In the genomic region with DNA sequence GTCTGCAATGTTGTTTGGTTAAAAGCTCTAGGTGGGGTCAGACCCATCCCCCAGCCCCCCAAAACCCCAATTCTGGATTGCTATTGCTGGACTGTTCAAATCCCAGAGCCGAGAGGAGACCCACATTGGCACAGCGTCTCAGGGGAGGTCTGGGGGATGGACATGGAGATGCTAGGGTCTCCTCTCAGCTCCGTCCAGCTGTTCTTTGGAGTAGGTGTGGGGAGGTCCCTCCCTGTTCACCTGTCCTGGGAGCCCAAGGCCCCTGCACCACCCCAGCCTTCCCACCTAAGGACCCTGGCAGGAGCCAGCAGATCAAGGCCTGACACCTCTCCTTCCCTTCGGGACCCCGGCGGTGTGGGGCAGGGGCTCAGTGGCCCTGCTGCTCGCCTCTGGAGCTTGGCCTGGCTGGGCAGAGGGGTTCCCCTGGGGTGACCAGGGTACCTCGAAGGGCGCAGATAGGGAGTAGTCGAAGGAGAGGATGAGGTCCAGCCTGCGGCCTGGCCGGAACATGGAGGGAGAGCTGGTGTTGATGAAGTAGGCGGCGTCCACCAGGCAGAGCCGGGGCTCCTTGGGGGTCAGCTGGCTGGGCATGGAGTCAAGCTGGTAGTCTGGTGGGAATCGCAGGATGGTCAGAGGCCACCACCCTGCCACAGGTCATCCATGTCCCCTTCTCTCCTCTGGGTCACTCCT, we compare ENCODE assay signal across 24 cellular contexts. TPM values are rescaled to one million over a fixed set of nuclear protein-coding genes. Genes with fewer than 3 reads are reported as not detected.
DNase-seq lines count a peak whose midpoint lies in the region; ATAC-seq and TF ChIP-seq lines count a peak whose summit lies in the region.
"Had no signal": no experiment of that assay in that cellular context is flagged by ENCODE, and none has a peak within 500 bp of the region (broad histone marks: within the 10 kb centered on the region; RNA-seq: fewer than 3 reads in every experiment).

No MANE protein-coding gene starts in this region.

- intact Hi-C loops in PC-3 (cut with micrococcal nuclease): no loop called here

- no peak for TF ChIP-seq CTCF in PC-3 (conservative IDR thresholded peaks at IDR 0.05; ENCODE audit: low read depth, low read length)

- H3K27me3 ChIP-seq in PC-3 (ENCODE audit: low read length): no peaks in the 10 kb centered on the region

- H3K4me3 Mint-ChIP-seq in activated T-cell treated with anti-CD3 and anti-CD28 coated beads, Interleukin-2, amount 50 U/mL, for 72 hours: no peak overlapping the region
- H3K4me3 Mint-ChIP-seq in effector memory CD8-positive, alpha-beta T cell: no peak overlapping the region
- H3K4me3 Mint-ChIP-seq: CD8-positive, alpha-beta memory T cell had no signal

- no peaks in the 10 kb centered on the region for H3K36me3 Mint-ChIP-seq in activated T-cell treated with anti-CD3 and anti-CD28 coated beads, Interleukin-2, amount 50 U/mL, for 72 hours (ENCODE audit: insufficient read depth in 2 of 2)
- H3K36me3 Mint-ChIP-seq in effector memory CD8-positive, alpha-beta T cell (ENCODE audit: insufficient read depth): peaks cover 4% of the 10 kb centered on the region

- no peak overlapping the region for H3K9ac ChIP-seq in PC-3 (ENCODE audit: low read length)

- no peak for ATAC-seq in activated T-cell treated with anti-CD3 and anti-CD28 coated beads, Interleukin-2, amount 50 U/mL, for 72 hours (replicated peaks in 1 of 2)
- no peak for ATAC-seq in GM19351 (IDR thresholded peaks at IDR 0.05; ENCODE audit: unreplicated experiment)
- no peak for ATAC-seq in PC-3
- ATAC-seq in effector memory CD8-positive, alpha-beta T cell (replicated peaks): no peak

- BruUV-seq in PC-3 (replicated peaks; lab: Mats Ljungman, UMichigan): no TSS peak

- H3K27ac Mint-ChIP-seq in activated T-cell treated with anti-CD3 and anti-CD28 coated beads, Interleukin-2, amount 50 U/mL, for 72 hours: no peak overlapping the region
- no peak overlapping the region for H3K27ac Mint-ChIP-seq in effector memory CD8-positive, alpha-beta T cell
- H3K27ac Mint-ChIP-seq: CD8-positive, alpha-beta memory T cell had no signal

- no peak overlapping the region for H2AFZ ChIP-seq in PC-3 (ENCODE audit: low read length)

- peaks cover 8% of the 10 kb centered on the region; the same call in 1 of the 2 replicates for H3K4me1 ChIP-seq in PC-3 (ENCODE audit: insufficient read depth, low read length)

- H3F3A ChIP-seq in PC-3 (ENCODE audit: low read length, unreplicated experiment): no peaks in the 10 kb centered on the region

- CTCF ChIA-PET in PC-3 (lab: Charles Lee): no interaction called here

- H3K9me3 ChIP-seq in PC-3 (ENCODE audit: low read length): no peaks in the 10 kb centered on the region

- no peaks in the 10 kb centered on the region for H3K36me3 ChIP-seq in PC-3 (ENCODE audit: low read depth, low read length)

- H3K9me3 Mint-ChIP-seq in activated T-cell treated with anti-CD3 and anti-CD28 coated beads, Interleukin-2, amount 50 U/mL, for 72 hours: peaks cover 2 to 4% of the 10 kb centered on the region in 2 donors
- peaks cover 0 to 4% of the 10 kb centered on the region in 2 donors for H3K9me3 Mint-ChIP-seq in effector memory CD8-positive, alpha-beta T cell

- no peak overlapping the region for H3K4me2 ChIP-seq in PC-3 (ENCODE audit: low read length)

- no peaks in the 10 kb centered on the region for H3K9me2 ChIP-seq in PC-3 (replicated peaks; ENCODE audit: low read length)

- peak; percentile 7 to 13 for DNase-seq in activated T-cell treated with anti-CD3 and anti-CD28 coated beads, Interleukin-2, amount 50 U/mL, for 48 hours
- no peak for DNase-seq in activated T-cell treated with anti-CD3 and anti-CD28 coated beads, Interleukin-2, amount 50 U/mL, for 72 hours
- DNase-seq in islet precursor cell: peak; percentile 49
- peak; percentile 1 for DNase-seq in stimulated activated CD8-positive, alpha-beta memory T cell treated with anti-CD3 and anti-CD28 coated beads, Interleukin-4, amount 100 ng/mL, for 48 hours
- no peak for DNase-seq in PC-3
- no peak for DNase-seq in effector memory CD8-positive, alpha-beta T cell
- DNase-seq: Calu3, DMS53, GDM1, Karpas-422, MV-4-11, NCI-H1694 treated with DMSO at 0.1 percent for 48 hours, NCI-H2081 treated with DMSO at 0.1 percent for 48 hours, NCI-H2171 treated with DMSO at 0.1 percent for 48 hours, NCI-H446, NCI-H526, OCI-M1, Right ventricle myocardium superior had no signal

- H3K4me3 ChIP-seq in PC-3 (ENCODE audit: low read length): no peak overlapping the region

- no peak overlapping the region for H3K27ac ChIP-seq in PC-3 (ENCODE audit: low read length)
- H3K27ac ChIP-seq: C4-2B had no signal

- peaks cover 9% of the 10 kb centered on the region for H3K4me1 Mint-ChIP-seq in activated T-cell treated with anti-CD3 and anti-CD28 coated beads, Interleukin-2, amount 50 U/mL, for 72 hours (ENCODE audit: low read depth)
- H3K4me1 Mint-ChIP-seq in effector memory CD8-positive, alpha-beta T cell (ENCODE audit: low read depth in 2 of 2): peaks cover 2 to 5% of the 10 kb centered on the region in 2 donors

- peaks cover 16% of the 10 kb centered on the region for H3K27me3 Mint-ChIP-seq in activated T-cell treated with anti-CD3 and anti-CD28 coated beads, Interleukin-2, amount 50 U/mL, for 72 hours (ENCODE audit: low read depth)
- H3K27me3 Mint-ChIP-seq in effector memory CD8-positive, alpha-beta T cell: peaks cover 24 to 50% of the 10 kb centered on the region in 2 donors

- POLR2A ChIA-PET in PC-3 (lab: Charles Lee; ENCODE audit: unreplicated experiment): no interaction called here

- H3K79me2 ChIP-seq in PC-3 (ENCODE audit: low read length): no peaks in the 10 kb centered on the region

- no peaks in the 10 kb centered on the region for H4K20me1 ChIP-seq in PC-3 (ENCODE audit: low read length)

RNA-seq across cellular contexts. Expression of a gene that starts 23.9 kb away (rescaled TPM):
- total RNA-seq in activated T-cell treated with anti-CD3 and anti-CD28 coated beads, Interleukin-2, amount 50 U/mL, for 72 hours: not detected
- total RNA-seq in PC-3 (2014; rRNA removed): 0.17 and 0.55 TPM in 2 replicates
- total RNA-seq: Calu3; CD8-positive, alpha-beta memory T cell; H4; Right ventricle myocardium superior; RPMI7951 had no signal

RNA-seq across cellular contexts. Expression of a gene that starts 49.6 kb away (rescaled TPM):
- total RNA-seq in activated T-cell treated with anti-CD3 and anti-CD28 coated beads, Interleukin-2, amount 50 U/mL, for 72 hours: not detected
- total RNA-seq in PC-3 (2014; rRNA removed): not detected in 2 replicates
- total RNA-seq: CD8-positive, alpha-beta memory T cell; H4; M059J; Right ventricle myocardium superior; RPMI7951 had no signal

Comparison
In these comparisons a context has a peak if more than half of its experiments do, and no peak if none do; other contexts are left out.
1. DNase-seq: peak in activated T-cell treated with anti-CD3 and anti-CD28 coated beads, Interleukin-2, amount 50 U/mL, for 48 hours (2 of 2), islet precursor cell (single experiment) and stimulated activated CD8-positive, alpha-beta memory T cell treated with anti-CD3 and anti-CD28 coated beads, Interleukin-4, amount 100 ng/mL, for 48 hours (single experiment); none in activated T-cell treated with anti-CD3 and anti-CD28 coated beads, Interleukin-2, amount 50 U/mL, for 72 hours (0 of 2), PC-3 (single experiment) and effector memory CD8-positive, alpha-beta T cell (0 of 3).